In genomic region chr1:26075421-26076144, GRCh38 we compare ENCODE assay signal across 2 cellular contexts.
TF ChIP-seq lines count a peak whose summit lies in the region.

No MANE protein-coding gene starts in this region.

TF ChIP-seq in liver, 16 proteins besides CTCF, POLR2A, EP300 and RAD21:
- TF ChIP-seq GABPA (IDR thresholded peaks at IDR 0.05 in 1 of 2, conservative IDR thresholded peaks at IDR 0.05 in 1 of 2) (no peak), FOXA1 (IDR thresholded peaks at IDR 0.05) (no peak), RXRA (IDR thresholded peaks at IDR 0.05) (peak; percentile 33 to 40), JUND (IDR thresholded peaks at IDR 0.05) (no peak), FOXA2 (IDR thresholded peaks at IDR 0.05) (no peak), HNF4A (conservative IDR thresholded peaks at IDR 0.05) (peak; percentile 75 to 87), HNF4G (IDR thresholded peaks at IDR 0.05) (peak; percentile 71), TAF1 (conservative IDR thresholded peaks at IDR 0.05) (no peak), MAX (IDR thresholded peaks at IDR 0.05) (no peak), ZBTB33 (IDR thresholded peaks at IDR 0.05) (no peak), NR2F2 (IDR thresholded peaks at IDR 0.05) (no peak), EGR1 (IDR thresholded peaks at IDR 0.05; ENCODE audit: low read depth in 2 of 2) (no peak), SP1 (IDR thresholded peaks at IDR 0.05) (peak; percentile 83), YY1 (IDR thresholded peaks at IDR 0.05) (no peak)
- TF ChIP-seq, protein P1, sequence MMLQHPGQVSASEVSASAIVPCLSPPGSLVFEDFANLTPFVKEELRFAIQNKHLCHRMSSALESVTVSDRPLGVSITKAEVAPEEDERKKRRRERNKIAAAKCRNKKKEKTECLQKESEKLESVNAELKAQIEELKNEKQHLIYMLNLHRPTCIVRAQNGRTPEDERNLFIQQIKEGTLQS (IDR thresholded peaks at IDR 0.05): no peak
- TF ChIP-seq, protein P2, sequence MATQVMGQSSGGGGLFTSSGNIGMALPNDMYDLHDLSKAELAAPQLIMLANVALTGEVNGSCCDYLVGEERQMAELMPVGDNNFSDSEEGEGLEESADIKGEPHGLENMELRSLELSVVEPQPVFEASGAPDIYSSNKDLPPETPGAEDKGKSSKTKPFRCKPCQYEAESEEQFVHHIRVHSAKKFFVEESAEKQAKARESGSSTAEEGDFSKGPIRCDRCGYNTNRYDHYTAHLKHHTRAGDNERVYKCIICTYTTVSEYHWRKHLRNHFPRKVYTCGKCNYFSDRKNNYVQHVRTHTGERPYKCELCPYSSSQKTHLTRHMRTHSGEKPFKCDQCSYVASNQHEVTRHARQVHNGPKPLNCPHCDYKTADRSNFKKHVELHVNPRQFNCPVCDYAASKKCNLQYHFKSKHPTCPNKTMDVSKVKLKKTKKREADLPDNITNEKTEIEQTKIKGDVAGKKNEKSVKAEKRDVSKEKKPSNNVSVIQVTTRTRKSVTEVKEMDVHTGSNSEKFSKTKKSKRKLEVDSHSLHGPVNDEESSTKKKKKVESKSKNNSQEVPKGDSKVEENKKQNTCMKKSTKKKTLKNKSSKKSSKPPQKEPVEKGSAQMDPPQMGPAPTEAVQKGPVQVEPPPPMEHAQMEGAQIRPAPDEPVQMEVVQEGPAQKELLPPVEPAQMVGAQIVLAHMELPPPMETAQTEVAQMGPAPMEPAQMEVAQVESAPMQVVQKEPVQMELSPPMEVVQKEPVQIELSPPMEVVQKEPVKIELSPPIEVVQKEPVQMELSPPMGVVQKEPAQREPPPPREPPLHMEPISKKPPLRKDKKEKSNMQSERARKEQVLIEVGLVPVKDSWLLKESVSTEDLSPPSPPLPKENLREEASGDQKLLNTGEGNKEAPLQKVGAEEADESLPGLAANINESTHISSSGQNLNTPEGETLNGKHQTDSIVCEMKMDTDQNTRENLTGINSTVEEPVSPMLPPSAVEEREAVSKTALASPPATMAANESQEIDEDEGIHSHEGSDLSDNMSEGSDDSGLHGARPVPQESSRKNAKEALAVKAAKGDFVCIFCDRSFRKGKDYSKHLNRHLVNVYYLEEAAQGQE (IDR thresholded peaks at IDR 0.05): no peak

TF ChIP-seq in HepG2, 621 proteins besides CTCF, POLR2A, EP300 and RAD21:
- TF ChIP-seq ZNF841 (CRISPR knock-in tag; IDR thresholded peaks at IDR 0.05; ENCODE audit: borderline replicate concordance): no peak
- TF ChIP-seq POGZ (CRISPR knock-in tag; IDR thresholded peaks at IDR 0.05): no peak
- TF ChIP-seq CHD4 (IDR thresholded peaks at IDR 0.05; ENCODE audit: borderline replicate concordance, low read length): no peak
- TF ChIP-seq YEATS2 (CRISPR knock-in tag; IDR thresholded peaks at IDR 0.05; ENCODE audit: borderline replicate concordance): no peak
- no peak for TF ChIP-seq MATR3 (CRISPR knock-in tag; IDR thresholded peaks at IDR 0.05)
- no peak for TF ChIP-seq NCOR1 (IDR thresholded peaks at IDR 0.05; ENCODE audit: borderline replicate concordance, low read length)
- no peak for TF ChIP-seq ZNF264 (CRISPR knock-in tag; IDR thresholded peaks at IDR 0.05)
- TF ChIP-seq PHF21A (CRISPR knock-in tag; IDR thresholded peaks at IDR 0.05): no peak
- TF ChIP-seq ZNF318 (CRISPR knock-in tag; IDR thresholded peaks at IDR 0.05): no peak
- TF ChIP-seq, protein P3, sequence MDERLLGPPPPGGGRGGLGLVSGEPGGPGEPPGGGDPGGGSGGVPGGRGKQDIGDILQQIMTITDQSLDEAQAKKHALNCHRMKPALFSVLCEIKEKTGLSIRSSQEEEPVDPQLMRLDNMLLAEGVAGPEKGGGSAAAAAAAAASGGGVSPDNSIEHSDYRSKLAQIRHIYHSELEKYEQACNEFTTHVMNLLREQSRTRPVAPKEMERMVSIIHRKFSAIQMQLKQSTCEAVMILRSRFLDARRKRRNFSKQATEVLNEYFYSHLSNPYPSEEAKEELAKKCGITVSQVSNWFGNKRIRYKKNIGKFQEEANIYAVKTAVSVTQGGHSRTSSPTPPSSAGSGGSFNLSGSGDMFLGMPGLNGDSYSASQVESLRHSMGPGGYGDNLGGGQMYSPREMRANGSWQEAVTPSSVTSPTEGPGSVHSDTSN (CRISPR knock-in tag; IDR thresholded peaks at IDR 0.05): no peak
- TF ChIP-seq, protein P4, sequence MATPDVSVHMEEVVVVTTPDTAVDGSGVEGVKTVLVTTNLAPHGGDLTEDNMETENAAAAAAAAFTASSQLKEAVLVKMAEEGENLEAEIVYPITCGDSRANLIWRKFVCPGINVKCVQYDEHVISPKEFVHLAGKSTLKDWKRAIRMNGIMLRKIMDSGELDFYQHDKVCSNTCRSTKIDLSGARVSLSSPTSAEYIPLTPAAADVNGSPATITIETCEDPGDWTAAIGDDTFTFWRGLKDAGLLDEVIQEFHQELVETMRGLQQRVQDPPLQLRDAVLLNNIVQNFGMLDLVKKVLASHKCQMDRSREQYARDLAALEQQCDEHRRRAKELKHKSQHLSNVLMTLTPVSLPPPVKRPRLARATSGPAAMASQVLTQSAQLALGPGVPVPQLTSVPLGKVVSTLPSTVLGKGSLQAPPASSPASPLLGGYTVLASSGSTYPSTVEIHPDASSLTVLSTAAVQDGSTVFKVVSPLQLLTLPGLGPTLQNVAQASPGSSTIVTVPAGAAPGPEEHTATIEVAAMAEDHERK (CRISPR knock-in tag; IDR thresholded peaks at IDR 0.05; ENCODE audit: low read depth): no peak
- no peak for TF ChIP-seq ZNF589 (CRISPR knock-in tag; conservative IDR thresholded peaks at IDR 0.05)
- no peak for TF ChIP-seq CENPBD1 (CRISPR knock-in tag; IDR thresholded peaks at IDR 0.05; ENCODE audit: borderline replicate concordance, low read depth)
- no peak for TF ChIP-seq ZSCAN5A (CRISPR knock-in tag; IDR thresholded peaks at IDR 0.05; ENCODE audit: borderline replicate concordance)
